Comparison of ENCODE assay signal across 2 cellular contexts in genomic region chr9:16687678-16688369, GRCh38.
TF ChIP-seq lines count a peak whose summit lies in the region.

No MANE protein-coding gene starts in this region.

TF ChIP-seq in GM23338, 12 proteins besides CTCF, POLR2A, EP300 and RAD21 (continued from another document):
- TF ChIP-seq, protein P1, sequence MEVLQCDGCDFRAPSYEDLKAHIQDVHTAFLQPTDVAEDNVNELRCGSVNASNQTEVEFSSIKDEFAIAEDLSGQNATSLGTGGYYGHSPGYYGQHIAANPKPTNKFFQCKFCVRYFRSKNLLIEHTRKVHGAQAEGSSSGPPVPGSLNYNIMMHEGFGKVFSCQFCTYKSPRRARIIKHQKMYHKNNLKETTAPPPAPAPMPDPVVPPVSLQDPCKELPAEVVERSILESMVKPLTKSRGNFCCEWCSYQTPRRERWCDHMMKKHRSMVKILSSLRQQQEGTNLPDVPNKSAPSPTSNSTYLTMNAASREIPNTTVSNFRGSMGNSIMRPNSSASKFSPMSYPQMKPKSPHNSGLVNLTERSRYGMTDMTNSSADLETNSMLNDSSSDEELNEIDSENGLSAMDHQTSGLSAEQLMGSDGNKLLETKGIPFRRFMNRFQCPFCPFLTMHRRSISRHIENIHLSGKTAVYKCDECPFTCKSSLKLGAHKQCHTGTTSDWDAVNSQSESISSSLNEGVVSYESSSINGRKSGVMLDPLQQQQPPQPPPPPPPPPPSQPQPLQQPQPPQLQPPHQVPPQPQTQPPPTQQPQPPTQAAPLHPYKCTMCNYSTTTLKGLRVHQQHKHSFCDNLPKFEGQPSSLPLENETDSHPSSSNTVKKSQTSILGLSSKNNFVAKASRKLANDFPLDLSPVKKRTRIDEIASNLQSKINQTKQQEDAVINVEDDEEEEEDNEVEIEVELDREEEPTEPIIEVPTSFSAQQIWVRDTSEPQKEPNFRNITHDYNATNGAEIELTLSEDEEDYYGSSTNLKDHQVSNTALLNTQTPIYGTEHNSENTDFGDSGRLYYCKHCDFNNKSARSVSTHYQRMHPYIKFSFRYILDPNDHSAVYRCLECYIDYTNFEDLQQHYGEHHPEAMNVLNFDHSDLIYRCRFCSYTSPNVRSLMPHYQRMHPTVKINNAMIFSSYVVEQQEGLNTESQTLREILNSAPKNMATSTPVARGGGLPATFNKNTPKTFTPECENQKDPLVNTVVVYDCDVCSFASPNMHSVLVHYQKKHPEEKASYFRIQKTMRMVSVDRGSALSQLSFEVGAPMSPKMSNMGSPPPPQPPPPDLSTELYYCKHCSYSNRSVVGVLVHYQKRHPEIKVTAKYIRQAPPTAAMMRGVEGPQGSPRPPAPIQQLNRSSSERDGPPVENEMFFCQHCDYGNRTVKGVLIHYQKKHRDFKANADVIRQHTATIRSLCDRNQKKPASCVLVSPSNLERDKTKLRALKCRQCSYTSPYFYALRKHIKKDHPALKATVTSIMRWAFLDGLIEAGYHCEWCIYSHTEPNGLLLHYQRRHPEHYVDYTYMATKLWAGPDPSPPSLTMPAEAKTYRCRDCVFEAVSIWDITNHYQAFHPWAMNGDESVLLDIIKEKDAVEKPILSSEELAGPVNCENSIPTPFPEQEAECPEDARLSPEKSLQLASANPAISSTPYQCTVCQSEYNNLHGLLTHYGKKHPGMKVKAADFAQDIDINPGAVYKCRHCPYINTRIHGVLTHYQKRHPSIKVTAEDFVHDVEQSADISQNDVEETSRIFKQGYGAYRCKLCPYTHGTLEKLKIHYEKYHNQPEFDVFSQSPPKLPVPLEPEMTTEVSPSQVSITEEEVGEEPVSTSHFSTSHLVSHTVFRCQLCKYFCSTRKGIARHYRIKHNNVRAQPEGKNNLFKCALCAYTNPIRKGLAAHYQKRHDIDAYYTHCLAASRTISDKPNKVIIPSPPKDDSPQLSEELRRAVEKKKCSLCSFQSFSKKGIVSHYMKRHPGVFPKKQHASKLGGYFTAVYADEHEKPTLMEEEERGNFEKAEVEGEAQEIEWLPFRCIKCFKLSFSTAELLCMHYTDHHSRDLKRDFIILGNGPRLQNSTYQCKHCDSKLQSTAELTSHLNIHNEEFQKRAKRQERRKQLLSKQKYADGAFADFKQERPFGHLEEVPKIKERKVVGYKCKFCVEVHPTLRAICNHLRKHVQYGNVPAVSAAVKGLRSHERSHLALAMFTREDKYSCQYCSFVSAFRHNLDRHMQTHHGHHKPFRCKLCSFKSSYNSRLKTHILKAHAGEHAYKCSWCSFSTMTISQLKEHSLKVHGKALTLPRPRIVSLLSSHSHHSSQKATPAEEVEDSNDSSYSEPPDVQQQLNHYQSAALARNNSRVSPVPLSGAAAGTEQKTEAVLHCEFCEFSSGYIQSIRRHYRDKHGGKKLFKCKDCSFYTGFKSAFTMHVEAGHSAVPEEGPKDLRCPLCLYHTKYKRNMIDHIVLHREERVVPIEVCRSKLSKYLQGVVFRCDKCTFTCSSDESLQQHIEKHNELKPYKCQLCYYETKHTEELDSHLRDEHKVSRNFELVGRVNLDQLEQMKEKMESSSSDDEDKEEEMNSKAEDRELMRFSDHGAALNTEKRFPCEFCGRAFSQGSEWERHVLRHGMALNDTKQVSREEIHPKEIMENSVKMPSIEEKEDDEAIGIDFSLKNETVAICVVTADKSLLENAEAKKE (CRISPR knock-in tag; IDR thresholded peaks at IDR 0.05): no peak
- TF ChIP-seq ZNF331 (CRISPR knock-in tag; IDR thresholded peaks at IDR 0.05; ENCODE audit: low read depth): no peak
- no peak for TF ChIP-seq ZNF114 (CRISPR knock-in tag; IDR thresholded peaks at IDR 0.05)
- TF ChIP-seq REST (IDR thresholded peaks at IDR 0.05; ENCODE audit: unreplicated experiment): no peak
- no peak for TF ChIP-seq POLR2AphosphoS5 (IDR thresholded peaks at IDR 0.05; ENCODE audit: low read depth)

TF ChIP-seq in WTC11, 78 proteins besides CTCF, POLR2A, EP300 and RAD21 (continued from another document):
- TF ChIP-seq ZNF532 (CRISPR knock-in tag; IDR thresholded peaks at IDR 0.05; ENCODE audit: borderline replicate concordance) (no peak), TEAD4 (CRISPR knock-in tag; IDR thresholded peaks at IDR 0.05) (no peak), E2F1 (CRISPR knock-in tag; IDR thresholded peaks at IDR 0.05) (no peak), PRRX2 (CRISPR knock-in tag; IDR thresholded peaks at IDR 0.05) (no peak), ESRRA (CRISPR knock-in tag; IDR thresholded peaks at IDR 0.05; ENCODE audit: borderline replicate concordance) (no peak), GABPB1 (CRISPR knock-in tag; IDR thresholded peaks at IDR 0.05) (no peak), AFF4 (CRISPR knock-in tag; IDR thresholded peaks at IDR 0.05; ENCODE audit: borderline replicate concordance) (no peak), ATF2 (CRISPR knock-in tag; IDR thresholded peaks at IDR 0.05; ENCODE audit: borderline replicate concordance, low read depth) (no peak), NR1H2 (CRISPR knock-in tag; IDR thresholded peaks at IDR 0.05) (no peak), ZNF425 (CRISPR knock-in tag; conservative IDR thresholded peaks at IDR 0.05) (no peak)
- TF ChIP-seq, protein P2, sequence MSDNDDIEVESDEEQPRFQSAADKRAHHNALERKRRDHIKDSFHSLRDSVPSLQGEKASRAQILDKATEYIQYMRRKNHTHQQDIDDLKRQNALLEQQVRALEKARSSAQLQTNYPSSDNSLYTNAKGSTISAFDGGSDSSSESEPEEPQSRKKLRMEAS (CRISPR knock-in tag; IDR thresholded peaks at IDR 0.05): no peak
- TF ChIP-seq, protein P3, sequence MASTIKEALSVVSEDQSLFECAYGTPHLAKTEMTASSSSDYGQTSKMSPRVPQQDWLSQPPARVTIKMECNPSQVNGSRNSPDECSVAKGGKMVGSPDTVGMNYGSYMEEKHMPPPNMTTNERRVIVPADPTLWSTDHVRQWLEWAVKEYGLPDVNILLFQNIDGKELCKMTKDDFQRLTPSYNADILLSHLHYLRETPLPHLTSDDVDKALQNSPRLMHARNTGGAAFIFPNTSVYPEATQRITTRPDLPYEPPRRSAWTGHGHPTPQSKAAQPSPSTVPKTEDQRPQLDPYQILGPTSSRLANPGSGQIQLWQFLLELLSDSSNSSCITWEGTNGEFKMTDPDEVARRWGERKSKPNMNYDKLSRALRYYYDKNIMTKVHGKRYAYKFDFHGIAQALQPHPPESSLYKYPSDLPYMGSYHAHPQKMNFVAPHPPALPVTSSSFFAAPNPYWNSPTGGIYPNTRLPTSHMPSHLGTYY (CRISPR knock-in tag; IDR thresholded peaks at IDR 0.05): no peak
